20 cellular contexts compared by ENCODE assay signal in genomic region chr9:137688261-137688660, GRCh38.
DNase-seq lines count a peak whose midpoint lies in the region; ATAC-seq lines count a peak whose summit lies in the region.
"Had no signal": no experiment of that assay in that cellular context is flagged by ENCODE, and none has a peak within 500 bp of the region (broad histone marks: within the 10 kb centered on the region; RNA-seq: fewer than 3 reads in every experiment).

No MANE protein-coding gene starts in this region.

- H3K18ac ChIP-seq in trophoblast cell (ENCODE audit: low read length) = no peak overlapping the region

- H2BK5ac ChIP-seq in trophoblast cell (ENCODE audit: low read depth, low read length, poor library complexity) = no peak overlapping the region

- H4K12ac ChIP-seq in trophoblast cell (ENCODE audit: low read depth, low read length) = no peak overlapping the region

- H3K27ac Mint-ChIP-seq in T-helper 17 cell = peak overlapping the region; percentile 57
- H3K27ac Mint-ChIP-seq: HFFc6 had no signal

- H3K23ac ChIP-seq in trophoblast cell (ENCODE audit: low read length) = no peak overlapping the region

- peaks cover 51% of the 10 kb centered on the region for H3K4me1 Mint-ChIP-seq in T-helper 17 cell

- DNase-seq in activated effector memory CD4-positive, alpha-beta T cell treated with anti-CD3 and anti-CD28 coated beads, Interleukin-2, amount 50 U/mL, for 16 hours = peak; percentile 21
- no peak for DNase-seq in activated effector memory CD4-positive, alpha-beta T cell treated with Interleukin-2 at 50 U/mL for 16 hours
- DNase-seq in T-helper 17 cell = no peak
- no peak for DNase-seq in trophoblast cell
- DNase-seq in NCI-H226 = no peak
- DNase-seq: 8988T; ACHN; CD4-positive, CD25-positive, alpha-beta regulatory T cell; HFFc6; IMR-90; KG1; MM.1S; NCI-H2029; NCI-H446 treated with DMSO at 0.1 percent for 48 hours; NCI-H526; SHP77 treated with DMSO at 0.1 percent for 48 hours had no signal

- peaks cover 2 to 4% of the 10 kb centered on the region in 2 experiments for H3K36me3 ChIP-seq in trophoblast cell (ENCODE audit: control insufficient read depth in 1 of 2, insufficient read depth in 2 of 2, low read length in 2 of 2)

- H4K8ac ChIP-seq in trophoblast cell (ENCODE audit: low read depth, low read length) = no peak overlapping the region

- no peak overlapping the region for H3K14ac ChIP-seq in trophoblast cell (ENCODE audit: low read length)

- H3K27ac ChIP-seq in trophoblast cell (ENCODE audit: low read depth, low read length) = no peak overlapping the region
- H3K27ac ChIP-seq: SK-N-MC had no signal

- no peaks in the 10 kb centered on the region for H3K79me1 ChIP-seq in trophoblast cell (ENCODE audit: low read length)

- no peak overlapping the region for H2BK12ac ChIP-seq in trophoblast cell (ENCODE audit: low read length)

- no peak overlapping the region for H4K91ac ChIP-seq in trophoblast cell (ENCODE audit: low read depth, low read length)

- no CpG with 5 or more reads among the region's 7 CpGs for WGBS in trophoblast cell (ENCODE audit: extremely low coverage, insufficient coverage, insufficient read length)

- H2AK5ac ChIP-seq in trophoblast cell (ENCODE audit: low read length) = no peak overlapping the region

- H3K36me3 Mint-ChIP-seq in T-helper 17 cell (ENCODE audit: low read depth) = no peaks in the 10 kb centered on the region

- H3K4me3 Mint-ChIP-seq in T-helper 17 cell = no peak overlapping the region
- H3K4me3 Mint-ChIP-seq: CD4-positive, CD25-positive, alpha-beta regulatory T cell; HFFc6 had no signal

- H3K79me2 ChIP-seq in trophoblast cell (ENCODE audit: control insufficient read depth, insufficient read depth, low read length, poor library complexity) = peaks cover 5% of the 10 kb centered on the region

- no peak overlapping the region for H3K4me2 ChIP-seq in trophoblast cell (ENCODE audit: low read length)

- H3K9me3 ChIP-seq in T-helper 17 cell (ENCODE audit: control insufficient read depth, low read length, poor library complexity, severe bottlenecking) (no peaks in the 10 kb centered on the region), trophoblast cell (ENCODE audit: insufficient read depth, low read depth, low read length) (no peaks in the 10 kb centered on the region)

- no peak overlapping the region for H3K4me3 ChIP-seq in trophoblast cell (ENCODE audit: low read depth, low read length)
- H3K4me3 ChIP-seq: SK-N-MC had no signal

- H2AFZ ChIP-seq in trophoblast cell (ENCODE audit: insufficient read depth, low read length, poor library complexity) = no peak overlapping the region

- H3K4ac ChIP-seq in trophoblast cell (ENCODE audit: low read depth, low read length) = peak overlapping the region; percentile 39

- H2BK120ac ChIP-seq in trophoblast cell (ENCODE audit: insufficient read depth, low read length, poor library complexity) = no peak overlapping the region

- H3K4me1 ChIP-seq in trophoblast cell (ENCODE audit: control insufficient read depth in 1 of 2, insufficient read depth in 2 of 2, low read length in 2 of 2) = no peaks in the 10 kb centered on the region

- no peaks in the 10 kb centered on the region for H3K27me3 ChIP-seq in trophoblast cell (ENCODE audit: insufficient read depth, low read length)

- no peak overlapping the region for H3K9ac ChIP-seq in trophoblast cell (ENCODE audit: low read length)

- ATAC-seq in T-helper 17 cell (no peak), GM21447 (IDR thresholded peaks at IDR 0.05; ENCODE audit: unreplicated experiment) (no peak), GM19455 (IDR thresholded peaks at IDR 0.05; ENCODE audit: unreplicated experiment) (no peak)
- ATAC-seq: Panc1 had no signal

- H3K27me3 Mint-ChIP-seq in T-helper 17 cell = no peaks in the 10 kb centered on the region
- H3K27me3 Mint-ChIP-seq: CD4-positive, CD25-positive, alpha-beta regulatory T cell had no signal
